ENCODE assay signal across 31 cellular contexts in genomic region chr6:135642912-135643311, GRCh38.
"Had no signal": no experiment of that assay in that cellular context is flagged by ENCODE, and none has a peak within 500 bp of the region (broad histone marks: within the 10 kb centered on the region; RNA-seq: fewer than 3 reads in every experiment).

No MANE protein-coding gene starts in this region.

- H3K27ac ChIP-seq: adrenal gland, body of pancreas, breast epithelium, PC-9, RWPE1, WERI-Rb-1 had no signal

- H3K9me3 Mint-ChIP-seq: activated naive CD4-positive, alpha-beta T cell treated with anti-CD3 and anti-CD28 coated beads, Interleukin-2, amount 50 U/mL, for 24 hours; activated T-cell treated with anti-CD3 and anti-CD28 coated beads, Interleukin-2, amount 50 U/mL, for 4 hours; T-cell had no signal

- H3K36me3 ChIP-seq: adrenal gland, breast epithelium, WERI-Rb-1 had no signal

- H3K4me3 ChIP-seq: adrenal gland, body of pancreas, breast epithelium, PC-9 had no signal

- H3K36me3 Mint-ChIP-seq: T-cell had no signal

- H3K9me3 ChIP-seq: adrenal gland, body of pancreas, breast epithelium had no signal

- H3K4me1 ChIP-seq: body of pancreas, breast epithelium had no signal

- H3K27me3 ChIP-seq: adrenal gland, body of pancreas, breast epithelium had no signal

- H3K27me3 Mint-ChIP-seq: activated naive CD8-positive, alpha-beta T cell treated with anti-CD3 and anti-CD28 coated beads, Interleukin-2, amount 10 ng/mL, durations not matched to agents 7 days and 5 days; T-cell had no signal

- DNase-seq: activated CD4-positive, alpha-beta memory T cell treated with anti-CD3 and anti-CD28 coated beads, Interleukin-2, amount 10 ng/mL, durations not matched to agents 7 days and 5 days; activated CD4-positive, alpha-beta T cell treated with anti-CD3 and anti-CD28 coated beads for 36 hours; activated gamma-delta T cell; activated naive CD4-positive, alpha-beta T cell treated with Interleukin-2 at 50 U/mL for 16 hours; activated naive CD8-positive, alpha-beta T cell treated with anti-CD3 and anti-CD28 coated beads, Interleukin-2, amount 10 ng/mL, durations not matched to agents 7 days and 5 days; activated T-cell treated with anti-CD3 and anti-CD28 coated beads, Interleukin-2, amount 50 U/mL, for 4 hours; adrenal gland; body of pancreas; NCI-H1092 treated with DMSO at 0.1 percent for 48 hours; NCI-H1417; NCI-H146; NCI-H187; NCI-H2029 treated with DMSO at 0.1 percent for 48 hours; NCI-H2107; NCI-H2171; NCI-H510A; NCI-H526; NCI-H748 treated with DMSO at 0.1 percent for 48 hours; NK-92 treated with Interleukin-12 subunit alpha and Interleukin-12 subunit beta, amount 100 ng/mL, for 24 hours; PC-9; SIG-M5; T-cell; T1000; WERI-Rb-1 had no signal

- H3K4me3 Mint-ChIP-seq: activated CD4-positive, alpha-beta memory T cell treated with anti-CD3 and anti-CD28 coated beads, Interleukin-2, amount 10 ng/mL, durations not matched to agents 7 days and 5 days; activated CD4-positive, alpha-beta T cell treated with anti-CD3 and anti-CD28 coated beads for 36 hours; activated naive CD4-positive, alpha-beta T cell treated with anti-CD3 and anti-CD28 coated beads, Interleukin-2, amount 50 U/mL, for 24 hours; activated naive CD8-positive, alpha-beta T cell treated with anti-CD3 and anti-CD28 coated beads, Interleukin-2, amount 10 ng/mL, durations not matched to agents 7 days and 5 days; activated T-cell treated with anti-CD3 and anti-CD28 coated beads, Interleukin-2, amount 50 U/mL, for 4 hours; activated T-helper 17 cell treated with anti-CD3 and anti-CD28 coated beads, Interleukin-2, amount 50 U/mL, for 72 hours; T-cell had no signal

- ATAC-seq: activated CD4-positive, alpha-beta T cell treated with anti-CD3 and anti-CD28 coated beads for 36 hours; activated CD4-positive, CD25-positive, alpha-beta regulatory T cell treated with anti-CD3 and anti-CD28 coated beads, Interleukin-2, amount 50 U/mL, for 24 hours; activated T-cell treated with anti-CD3 and anti-CD28 coated beads, Interleukin-2, amount 50 U/mL, for 4 hours; activated T-helper 17 cell treated with anti-CD3 and anti-CD28 coated beads, Interleukin-2, amount 50 U/mL, for 72 hours; body of pancreas; Right ventricle myocardium inferior; SK-N-SH treated with all-trans-retinoic acid at 6 μM for 48 hours; T-cell had no signal

- H3K27ac Mint-ChIP-seq: activated CD4-positive, alpha-beta memory T cell treated with anti-CD3 and anti-CD28 coated beads, Interleukin-2, amount 10 ng/mL, durations not matched to agents 7 days and 5 days; activated CD4-positive, alpha-beta T cell treated with anti-CD3 and anti-CD28 coated beads for 36 hours; activated naive CD4-positive, alpha-beta T cell treated with anti-CD3 and anti-CD28 coated beads, Interleukin-2, amount 50 U/mL, for 24 hours; activated naive CD8-positive, alpha-beta T cell treated with anti-CD3 and anti-CD28 coated beads, Interleukin-2, amount 10 ng/mL, durations not matched to agents 7 days and 5 days; activated T-helper 17 cell treated with anti-CD3 and anti-CD28 coated beads, Interleukin-2, amount 50 U/mL, for 72 hours; T-cell had no signal
